8 cellular contexts compared by ENCODE assay signal in the genomic region with DNA sequence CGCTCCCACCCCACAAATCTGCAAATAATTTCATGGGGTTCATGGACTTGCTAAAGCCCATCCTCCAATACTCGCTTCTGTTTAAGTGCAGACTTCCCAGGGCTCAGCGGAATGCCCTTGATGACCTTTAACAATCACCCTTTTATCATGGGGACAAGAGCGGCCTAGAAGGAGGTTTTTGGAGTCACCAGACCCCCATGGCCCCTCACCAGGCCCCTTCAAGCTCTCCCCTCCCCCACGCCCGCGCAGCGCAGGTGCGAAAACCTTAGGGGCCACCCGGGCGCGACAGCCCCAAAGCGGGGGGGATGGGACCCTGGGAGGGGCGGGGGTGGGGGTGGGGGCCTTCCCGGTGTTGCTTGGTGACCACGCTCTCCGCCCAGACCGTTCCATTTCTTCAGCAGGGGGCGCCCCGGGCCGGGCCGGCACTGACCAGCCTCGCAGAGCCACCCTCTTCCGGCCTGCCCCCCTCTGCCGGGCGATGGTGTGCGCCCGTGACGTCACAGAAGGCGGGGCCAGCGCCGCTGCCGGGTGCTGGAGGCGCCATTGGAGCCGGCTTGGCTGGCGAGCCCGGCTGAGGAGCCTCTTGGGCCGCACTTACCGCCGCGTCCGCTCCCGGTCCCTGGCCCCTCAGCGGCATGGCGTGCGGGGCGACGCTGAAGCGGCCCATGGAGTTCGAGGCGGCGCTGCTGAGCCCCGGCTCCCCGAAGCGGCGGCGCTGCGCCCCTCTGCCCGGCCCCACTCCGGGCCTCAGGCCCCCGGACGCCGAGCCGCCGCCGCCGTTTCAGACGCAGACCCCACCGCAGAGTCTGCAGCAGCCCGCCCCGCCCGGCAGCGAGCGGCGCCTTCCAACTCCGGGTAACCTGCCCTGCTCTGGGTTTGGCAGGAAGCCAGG. TPM values are rescaled to one million over a fixed set of nuclear protein-coding genes. Genes with fewer than 3 reads are reported as not detected.
DNase-seq lines count a peak whose midpoint lies in the region; ATAC-seq, FAIRE-seq and TF ChIP-seq lines count a peak whose summit lies in the region.

A gene with protein sequence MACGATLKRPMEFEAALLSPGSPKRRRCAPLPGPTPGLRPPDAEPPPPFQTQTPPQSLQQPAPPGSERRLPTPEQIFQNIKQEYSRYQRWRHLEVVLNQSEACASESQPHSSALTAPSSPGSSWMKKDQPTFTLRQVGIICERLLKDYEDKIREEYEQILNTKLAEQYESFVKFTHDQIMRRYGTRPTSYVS (plus strand): TSS at position 531 of the 892 bp plus-strand sequence. CDS start 105 bp downstream, at position 636.

- peaks cover 8% of the 10 kb centered on the region in 2 experiments for H3K36me3 ChIP-seq in trophoblast cell (ENCODE audit: control insufficient read depth in 1 of 2, insufficient read depth in 2 of 2, low read length in 2 of 2)
- peaks cover 0 to 7% (median 0%) of the 10 kb centered on the region in 3 donors for H3K36me3 ChIP-seq in tibial nerve

- TF ChIP-seq CTCF in tibial nerve (IDR thresholded peaks at IDR 0.05) = peak; percentile 44 to 65 (median 58)

- peak within 1 kb of the TSS; percentile 97 for H3K14ac ChIP-seq in trophoblast cell (ENCODE audit: low read length)

- peak within 1 kb of the TSS; percentile 90 for H2BK120ac ChIP-seq in trophoblast cell (ENCODE audit: insufficient read depth, low read length, poor library complexity)

- DNase-seq in GM12892 (ENCODE audit: insufficient read length) = peak; percentile 98
- peak; percentile 93 for DNase-seq in NCI-H1436 (lab: John Stamatoyannopoulos, UW)
- DNase-seq in T-cell = peak; percentile 73 to 95 (median 87)
- DNase-seq in cardiac septum (ENCODE audit: low spot score) = peak; percentile 100
- DNase-seq in trophoblast cell = peak; percentile 96 to 98
- DNase-seq in tibial nerve (ENCODE audit: low spot score in 2 of 2) = peak; percentile 96 to 97

- peak within 1 kb of the TSS; percentile 99 for H3K4ac ChIP-seq in trophoblast cell (ENCODE audit: low read depth, low read length)

- H2AFZ ChIP-seq in trophoblast cell (ENCODE audit: insufficient read depth, low read length, poor library complexity) = peak within 1 kb of the TSS; percentile 96

- POLR2A ChIA-PET in T-cell (lab: Charles Lee) = interaction anchor here in 1 of 2 donors (0.6 to 0.7 kb wide), 5 partner anchors 10 to 419 kb away, joined by 3 to 7 read pairs (median 5); a partner anchor contains a TSS

- H4K8ac ChIP-seq in trophoblast cell (ENCODE audit: low read depth, low read length) = peak within 1 kb of the TSS; percentile 90

- CTCF ChIA-PET in T-cell (lab: Charles Lee) = interaction anchor here (0.6 to 1.0 kb wide), 5 partner anchors 10 to 855 kb away, joined by 3 to 4 read pairs (median 3); no protein-coding TSS in a partner anchor

- peaks cover 0 to 3% of the 10 kb centered on the region in 2 donors for H3K27me3 Mint-ChIP-seq in T-cell

- H3K79me2 ChIP-seq in trophoblast cell (ENCODE audit: control insufficient read depth, insufficient read depth, low read length, poor library complexity) = peaks cover 16% of the 10 kb centered on the region

- peak within 1 kb of the TSS; percentile 97 for H2BK5ac ChIP-seq in trophoblast cell (ENCODE audit: low read depth, low read length, poor library complexity)

- no peaks in the 10 kb centered on the region for H3K27me3 ChIP-seq in trophoblast cell (ENCODE audit: insufficient read depth, low read length)
- H3K27me3 ChIP-seq in tibial nerve = no peaks in the 10 kb centered on the region

- TF ChIP-seq EP300 in tibial nerve (IDR thresholded peaks at IDR 0.05) = peak in 1 of 2 donors; percentile 92

- H3K9me3 Mint-ChIP-seq in T-cell = no peaks in the 10 kb centered on the region

- 0 to 1% (median 1%) methylated on average over 63 to 76 of the region's 76 CpGs for WGBS in adipose tissue, 3 donors
- no CpG with 5 or more reads among the region's 76 CpGs for WGBS in trophoblast cell (ENCODE audit: extremely low coverage, insufficient coverage, insufficient read length)
- WGBS in tibial nerve, 2 donors = 1 to 3% methylated on average over 8 to 16 of the region's 76 CpGs

- peak within 1 kb of the TSS; percentile 96 for H2AK5ac ChIP-seq in trophoblast cell (ENCODE audit: low read length)

- H3K27ac Mint-ChIP-seq in T-cell = peak within 1 kb of the TSS; percentile 87 to 91

- no peak within 1 kb of the TSS for H3K23ac ChIP-seq in trophoblast cell (ENCODE audit: low read length)

- peak within 1 kb of the TSS; percentile 90 for H4K12ac ChIP-seq in trophoblast cell (ENCODE audit: low read depth, low read length)

- peak; percentile 95 for ATAC-seq in HG02840 (IDR thresholded peaks at IDR 0.05; ENCODE audit: low FRiP score, unreplicated experiment)
- peak; percentile 94 to 97 (median 95) for ATAC-seq in T-cell (replicated peaks in 1 of 4)

- peak within 1 kb of the TSS; percentile 99 for H3K9ac ChIP-seq in trophoblast cell (ENCODE audit: low read length)

- FAIRE-seq in GM12892 (lab: Jason Lieb, UNC) = peak; percentile 97

- TF ChIP-seq POLR2A in GM12892 (IDR thresholded peaks at IDR 0.05; ENCODE audit: low read depth, low read length) = peak; percentile 98
- peak; percentile 61 to 91 for TF ChIP-seq POLR2A in tibial nerve (IDR thresholded peaks at IDR 0.05)

- H2BK12ac ChIP-seq in trophoblast cell (ENCODE audit: low read length) = peak within 1 kb of the TSS; percentile 52

- peaks cover 15% of the 10 kb centered on the region for H3K36me3 Mint-ChIP-seq in T-cell

- no peaks in the 10 kb centered on the region for H3K9me3 ChIP-seq in trophoblast cell (ENCODE audit: insufficient read depth, low read depth, low read length)
- no peaks in the 10 kb centered on the region for H3K9me3 ChIP-seq in tibial nerve

- H3K79me1 ChIP-seq in trophoblast cell (ENCODE audit: low read length) = peaks cover 11% of the 10 kb centered on the region

- H3K4me1 Mint-ChIP-seq in T-cell = peaks cover 38 to 50% (median 45%) of the 10 kb centered on the region in 3 donors

- peak within 1 kb of the TSS; percentile 91 for H3K27ac ChIP-seq in adipose tissue (ENCODE audit: low read depth, low read length)
- H3K27ac ChIP-seq in trophoblast cell (ENCODE audit: low read depth, low read length) = peak within 1 kb of the TSS; percentile 84
- peak within 1 kb of the TSS; percentile 47 to 96 (median 94) for H3K27ac ChIP-seq in tibial nerve

- H3K4me2 ChIP-seq in trophoblast cell (ENCODE audit: low read length) = peak within 1 kb of the TSS; percentile 96

- H3K4me1 ChIP-seq in trophoblast cell (ENCODE audit: control insufficient read depth in 1 of 2, insufficient read depth in 2 of 2, low read length in 2 of 2) = peaks cover 0 to 4% of the 10 kb centered on the region in 2 experiments
- peaks cover 0 to 47% (median 7%) of the 10 kb centered on the region in 4 donors for H3K4me1 ChIP-seq in tibial nerve

- peak within 1 kb of the TSS; percentile 81 to 87 (median 86) for H3K4me3 Mint-ChIP-seq in T-cell

- H3K18ac ChIP-seq in trophoblast cell (ENCODE audit: low read length) = peak within 1 kb of the TSS; percentile 96

- H3K4me3 ChIP-seq in trophoblast cell (ENCODE audit: low read depth, low read length) = peak within 1 kb of the TSS; percentile 98
- H3K4me3 ChIP-seq in tibial nerve = peak within 1 kb of the TSS; percentile 84 to 100 (median 96)

- intact Hi-C loops in cardiac septum (cut with DNase I) = loop anchor here (2.0 kb wide), 2 partner anchors 36 to 116 kb away; a partner anchor contains a TSS

- peak within 1 kb of the TSS; percentile 95 for H4K91ac ChIP-seq in trophoblast cell (ENCODE audit: low read depth, low read length)

RNA-seq across cellular contexts. Expression of the gene that starts here (rescaled TPM):
- 52.6 TPM for polyA plus RNA-seq in GM12892 (2012; ENCODE audit: missing spikeins)
- total RNA-seq in T-cell (10 to 100 TPM; 62.7 to 79.8 (median 72.7) TPM), cardiac septum (60.0 TPM), tibial nerve (10 to 100 TPM; 36.9 to 45.3 (median 41.8) TPM)
- polyA plus RNA-seq in adipose tissue = 10 to 100 TPM in 2 of 3 donors, 1 to 10 TPM in 1; 9.5 to 47.0 (median 45.8) TPM
- 78.0 and 79.2 TPM in 2 replicates for polyA plus RNA-seq in trophoblast cell (2013)

Comparison
In these comparisons a context has a peak if more than half of its experiments do, and no peak if none do; other contexts are left out.
1. Peak in every context shown above with its lines: DNase-seq, ATAC-seq, H3K4me3 ChIP-seq and H3K27ac ChIP-seq.